9 cellular contexts compared by ENCODE assay signal in genomic region chr1:107787299-107787698, GRCh38.
DNase-seq lines count a peak whose midpoint lies in the region; ATAC-seq, FAIRE-seq and TF ChIP-seq lines count a peak whose summit lies in the region.
"Had no signal": no experiment of that assay in that cellular context is flagged by ENCODE, and none has a peak within 500 bp of the region (broad histone marks: within the 10 kb centered on the region; RNA-seq: fewer than 3 reads in every experiment).

No MANE protein-coding gene starts in this region.

- peak overlapping the region; percentile 77 for H3K4me3 Mint-ChIP-seq in activated CD4-positive, alpha-beta T cell treated with anti-CD3 and anti-CD28 coated beads, Interleukin-2, amount 10 ng/mL, durations not matched to agents 24 days and 14 days
- H3K4me3 Mint-ChIP-seq in activated naive CD8-positive, alpha-beta T cell treated with anti-CD3 and anti-CD28 coated beads for 36 hours = no peak overlapping the region
- H3K4me3 Mint-ChIP-seq in progenitor cell of endocrine pancreas (ENCODE audit: low read depth) = no peak overlapping the region

- H3K36me3 Mint-ChIP-seq in activated CD4-positive, alpha-beta T cell treated with anti-CD3 and anti-CD28 coated beads, Interleukin-2, amount 10 ng/mL, durations not matched to agents 24 days and 14 days (ENCODE audit: low read depth) = no peaks in the 10 kb centered on the region
- peaks cover 4% of the 10 kb centered on the region for H3K36me3 Mint-ChIP-seq in activated naive CD8-positive, alpha-beta T cell treated with anti-CD3 and anti-CD28 coated beads for 36 hours
- H3K36me3 Mint-ChIP-seq in progenitor cell of endocrine pancreas (ENCODE audit: insufficient read depth) = no peaks in the 10 kb centered on the region
- H3K36me3 Mint-ChIP-seq: activated naive CD4-positive, alpha-beta T cell treated with anti-CD3 and anti-CD28 coated beads, Interleukin-2, amount 50 U/mL, for 72 hours had no signal

- no peak for TF ChIP-seq POLR2A in GM12892 (IDR thresholded peaks at IDR 0.05; ENCODE audit: low read depth, low read length)

- peak overlapping the region; percentile 7 for H3K27ac Mint-ChIP-seq in activated CD4-positive, alpha-beta T cell treated with anti-CD3 and anti-CD28 coated beads, Interleukin-2, amount 10 ng/mL, durations not matched to agents 24 days and 14 days
- no peak overlapping the region for H3K27ac Mint-ChIP-seq in activated naive CD8-positive, alpha-beta T cell treated with anti-CD3 and anti-CD28 coated beads for 36 hours
- no peak overlapping the region for H3K27ac Mint-ChIP-seq in progenitor cell of endocrine pancreas

- peaks cover 40% of the 10 kb centered on the region for H3K4me1 Mint-ChIP-seq in activated CD4-positive, alpha-beta T cell treated with anti-CD3 and anti-CD28 coated beads, Interleukin-2, amount 10 ng/mL, durations not matched to agents 24 days and 14 days
- H3K4me1 Mint-ChIP-seq in activated naive CD8-positive, alpha-beta T cell treated with anti-CD3 and anti-CD28 coated beads for 36 hours = peaks cover 61% of the 10 kb centered on the region
- no peaks in the 10 kb centered on the region for H3K4me1 Mint-ChIP-seq in progenitor cell of endocrine pancreas (ENCODE audit: low read depth)

- DNase-seq in activated CD4-positive, alpha-beta T cell treated with anti-CD3 and anti-CD28 coated beads, Interleukin-2, amount 10 ng/mL, durations not matched to agents 24 days and 14 days = peak; percentile 68
- no peak for DNase-seq in activated CD4-positive, alpha-beta T cell treated with anti-CD3 and anti-CD28 coated beads for 4 hours
- DNase-seq in NAMALWA (ENCODE audit: low spot score) (peak; percentile 36), progenitor cell of endocrine pancreas (ENCODE audit: low spot score, unreplicated experiment) (no peak), GM13976 (ENCODE audit: low spot score) (no peak), GM12892 (ENCODE audit: insufficient read length) (no peak)
- DNase-seq in activated naive CD8-positive, alpha-beta T cell treated with anti-CD3 and anti-CD28 coated beads for 36 hours = peak; percentile 12

- no peak for FAIRE-seq in GM12892 (lab: Jason Lieb, UNC)

- H3K27me3 Mint-ChIP-seq in activated CD4-positive, alpha-beta T cell treated with anti-CD3 and anti-CD28 coated beads, Interleukin-2, amount 10 ng/mL, durations not matched to agents 24 days and 14 days = no peaks in the 10 kb centered on the region
- no peaks in the 10 kb centered on the region for H3K27me3 Mint-ChIP-seq in activated naive CD8-positive, alpha-beta T cell treated with anti-CD3 and anti-CD28 coated beads for 36 hours
- H3K27me3 Mint-ChIP-seq in progenitor cell of endocrine pancreas = peaks cover 15% of the 10 kb centered on the region

- H3K9me3 Mint-ChIP-seq in activated CD4-positive, alpha-beta T cell treated with anti-CD3 and anti-CD28 coated beads, Interleukin-2, amount 10 ng/mL, durations not matched to agents 24 days and 14 days = no peaks in the 10 kb centered on the region
- no peaks in the 10 kb centered on the region for H3K9me3 Mint-ChIP-seq in activated naive CD8-positive, alpha-beta T cell treated with anti-CD3 and anti-CD28 coated beads for 36 hours
- H3K9me3 Mint-ChIP-seq in progenitor cell of endocrine pancreas (ENCODE audit: low read depth) = no peaks in the 10 kb centered on the region
- H3K9me3 Mint-ChIP-seq: activated naive CD4-positive, alpha-beta T cell treated with anti-CD3 and anti-CD28 coated beads, Interleukin-2, amount 50 U/mL, for 72 hours had no signal

- in situ Hi-C loops in GM13976 (cut with MboI; ENCODE audit: low sequenced_read_pairs, unreplicated experiment) = loop anchor here (5.0 kb wide), 1 partner anchor 340 kb away; no protein-coding TSS in a partner anchor

- intact Hi-C loops in activated CD4-positive, alpha-beta T cell treated with anti-CD3 and anti-CD28 coated beads, Interleukin-2, amount 10 ng/mL, durations not matched to agents 24 days and 14 days (cut with micrococcal nuclease) = loop anchor here (5.0 kb wide), 1 partner anchor 110 kb away; no protein-coding TSS in a partner anchor

- no peak for ATAC-seq in GM19328 (IDR thresholded peaks at IDR 0.05; ENCODE audit: unreplicated experiment)

- TF ChIP-seq CTCF in progenitor cell of endocrine pancreas (IDR thresholded peaks at IDR 0.05; ENCODE audit: unreplicated experiment) = peak; percentile 14
- no peak for TF ChIP-seq CTCF in GM13976 (IDR thresholded peaks at IDR 0.05; ENCODE audit: borderline replicate concordance, control extremely low read depth, extremely low read depth, insufficient read depth, missing control alignments)

Comparison
In these comparisons a context has a peak if more than half of its experiments do, and no peak if none do; other contexts are left out.
1. DNase-seq: peak in activated CD4-positive, alpha-beta T cell treated with anti-CD3 and anti-CD28 coated beads, Interleukin-2, amount 10 ng/mL, durations not matched to agents 24 days and 14 days (single experiment), NAMALWA (single experiment) and activated naive CD8-positive, alpha-beta T cell treated with anti-CD3 and anti-CD28 coated beads for 36 hours (single experiment); none in activated CD4-positive, alpha-beta T cell treated with anti-CD3 and anti-CD28 coated beads for 4 hours (0 of 2), progenitor cell of endocrine pancreas (single experiment), GM13976 (single experiment) and GM12892 (single experiment).